9 cellular contexts compared by ENCODE assay signal in genomic region chr19:46924874-46925547, GRCh38.
DNase-seq lines count a peak whose midpoint lies in the region; ATAC-seq and TF ChIP-seq lines count a peak whose summit lies in the region.
"Had no signal": no experiment of that assay in that cellular context is flagged by ENCODE, and none has a peak within 500 bp of the region (broad histone marks: within the 10 kb centered on the region; RNA-seq: fewer than 3 reads in every experiment).

No MANE protein-coding gene starts in this region.

- H3K27ac Mint-ChIP-seq in activated CD8-positive, alpha-beta memory T cell treated with anti-CD3 and anti-CD28 coated beads, Interleukin-2, amount 10 ng/mL, durations not matched to agents 7 days and 5 days, result peak overlapping the region; percentile 79
- no peak overlapping the region for H3K27ac Mint-ChIP-seq in activated naive CD4-positive, alpha-beta T cell treated with anti-CD3 and anti-CD28 coated beads, Interleukin-2, amount 50 U/mL, for 72 hours

- CTCF ChIA-PET in activated CD8-positive, alpha-beta memory T cell treated with anti-CD3 and anti-CD28 coated beads, Interleukin-2, amount 10 ng/mL, durations not matched to agents 7 days and 5 days (lab: Charles Lee), result interaction anchor here (0.6 to 4.4 kb wide), 6 partner anchors 30 to 1245 kb away, joined by 3 to 17 read pairs (median 4); no protein-coding TSS in a partner anchor

- H3K27me3 ChIP-seq in liver (ENCODE audit: control insufficient read depth in 4 of 4, insufficient read depth in 4 of 4, low read length in 3 of 4) (no peaks in the 10 kb centered on the region), tibial nerve (no peaks in the 10 kb centered on the region), H7 (ENCODE audit: control insufficient read depth, insufficient read depth, low read length) (no peaks in the 10 kb centered on the region)

- H3K36me3 ChIP-seq in liver (ENCODE audit: control insufficient read depth in 4 of 4, insufficient read depth in 3 of 4, low read depth in 1 of 4, low read length in 3 of 4) (peaks cover 0 to 18% (median 9%) of the 10 kb centered on the region in 4 donors), tibial nerve (peaks cover 0 to 28% (median 0%) of the 10 kb centered on the region in 3 donors), H7 (replicated peaks; ENCODE audit: control insufficient read depth, insufficient read depth, low read length) (peaks cover 5% of the 10 kb centered on the region)

- no peak for TF ChIP-seq RAD21 in liver (IDR thresholded peaks at IDR 0.05)

- H3K9ac ChIP-seq in liver (ENCODE audit: low read depth in 1 of 2, low read length in 2 of 2), result peak overlapping the region in 1 of 2 donors; percentile 18

- no peak for TF ChIP-seq POLR2A in tibial nerve (IDR thresholded peaks at IDR 0.05)

- peak; percentile 75 for DNase-seq in activated CD8-positive, alpha-beta memory T cell treated with anti-CD3 and anti-CD28 coated beads, Interleukin-2, amount 10 ng/mL, durations not matched to agents 7 days and 5 days
- no peak for DNase-seq in activated CD8-positive, alpha-beta memory T cell treated with anti-CD3 and anti-CD28 coated beads, Interleukin-2, amount 50 U/mL, for 48 hours
- no peak for DNase-seq in activated naive CD4-positive, alpha-beta T cell treated with anti-CD3 and anti-CD28 coated beads, Interleukin-2, amount 50 U/mL, for 72 hours (ENCODE audit: low spot score in 2 of 2)
- no peak for DNase-seq in tibial nerve (ENCODE audit: low spot score in 2 of 2)
- no peak for DNase-seq in stimulated activated naive CD4-positive, alpha-beta T cell (lab: John Stamatoyannopoulos, UW)
- DNase-seq in H7, result no peak
- DNase-seq: DND-41 had no signal

- ATAC-seq in activated CD8-positive, alpha-beta memory T cell treated with anti-CD3 and anti-CD28 coated beads, Interleukin-2, amount 10 ng/mL, durations not matched to agents 7 days and 5 days, result peak; percentile 97
- peak; percentile 35 to 66 for ATAC-seq in activated naive CD4-positive, alpha-beta T cell treated with anti-CD3 and anti-CD28 coated beads, Interleukin-2, amount 50 U/mL, for 72 hours
- no peak for ATAC-seq in HG03457 (IDR thresholded peaks at IDR 0.05; ENCODE audit: unreplicated experiment)

- peaks cover 51% of the 10 kb centered on the region for H3K4me1 Mint-ChIP-seq in activated CD8-positive, alpha-beta memory T cell treated with anti-CD3 and anti-CD28 coated beads, Interleukin-2, amount 10 ng/mL, durations not matched to agents 7 days and 5 days

- TF ChIP-seq EP300 in tibial nerve (IDR thresholded peaks at IDR 0.05), result peak in 1 of 2 donors; percentile 32

- H3K36me3 Mint-ChIP-seq in activated CD8-positive, alpha-beta memory T cell treated with anti-CD3 and anti-CD28 coated beads, Interleukin-2, amount 10 ng/mL, durations not matched to agents 7 days and 5 days, result peaks cover 25% of the 10 kb centered on the region
- H3K36me3 Mint-ChIP-seq in activated naive CD4-positive, alpha-beta T cell treated with anti-CD3 and anti-CD28 coated beads, Interleukin-2, amount 50 U/mL, for 72 hours, result peaks cover 8 to 13% of the 10 kb centered on the region in 2 donors

- no peaks in the 10 kb centered on the region for H3K9me3 Mint-ChIP-seq in activated CD8-positive, alpha-beta memory T cell treated with anti-CD3 and anti-CD28 coated beads, Interleukin-2, amount 10 ng/mL, durations not matched to agents 7 days and 5 days (ENCODE audit: low read depth)
- H3K9me3 Mint-ChIP-seq in activated naive CD4-positive, alpha-beta T cell treated with anti-CD3 and anti-CD28 coated beads, Interleukin-2, amount 50 U/mL, for 72 hours, result no peaks in the 10 kb centered on the region

- 46% methylated on average over 8 of the region's 8 CpGs for WGBS in liver
- WGBS in tibial nerve, 2 donors, result 21 to 26% methylated on average over 8 of the region's 8 CpGs

- peak overlapping the region; percentile 8 for H3K4me3 Mint-ChIP-seq in activated CD8-positive, alpha-beta memory T cell treated with anti-CD3 and anti-CD28 coated beads, Interleukin-2, amount 10 ng/mL, durations not matched to agents 7 days and 5 days

- H3K4me3 ChIP-seq in liver (ENCODE audit: low read depth in 1 of 3, low read length in 3 of 3) (no peak overlapping the region), tibial nerve (no peak overlapping the region), H7 (ENCODE audit: insufficient read depth, low read depth, low read length) (no peak overlapping the region)

- no peaks in the 10 kb centered on the region for H3K27me3 Mint-ChIP-seq in activated CD8-positive, alpha-beta memory T cell treated with anti-CD3 and anti-CD28 coated beads, Interleukin-2, amount 10 ng/mL, durations not matched to agents 7 days and 5 days

- peak overlapping the region; percentile 62 to 76 for H3K27ac ChIP-seq in liver (ENCODE audit: low read depth in 1 of 2, low read length in 2 of 2)
- peak overlapping the region in 3 of 4 donors; percentile 50 to 70 (median 68) for H3K27ac ChIP-seq in tibial nerve

- H3K9me3 ChIP-seq in liver (ENCODE audit: control insufficient read depth in 4 of 4, low read length in 3 of 4) (no peaks in the 10 kb centered on the region), tibial nerve (no peaks in the 10 kb centered on the region)

- H3K4me1 ChIP-seq in liver (ENCODE audit: control insufficient read depth in 4 of 4, insufficient read depth in 4 of 4, low read length in 3 of 4) (peaks cover 15 to 34% (median 22%) of the 10 kb centered on the region in 4 donors), tibial nerve (peaks cover 0 to 61% (median 47%) of the 10 kb centered on the region in 4 donors)

- TF ChIP-seq CTCF in liver (IDR thresholded peaks at IDR 0.05; ENCODE audit: low read depth, low read length, missing input control) (no peak), tibial nerve (IDR thresholded peaks at IDR 0.05) (no peak)

TF ChIP-seq in liver, 16 proteins besides CTCF, POLR2A, EP300 and RAD21:
- no peak for TF ChIP-seq EGR1 (IDR thresholded peaks at IDR 0.05; ENCODE audit: low read depth in 2 of 2)
- TF ChIP-seq REST (IDR thresholded peaks at IDR 0.05), result no peak
- no peak for TF ChIP-seq FOXA2 (IDR thresholded peaks at IDR 0.05)
- TF ChIP-seq GABPA (IDR thresholded peaks at IDR 0.05 in 1 of 2, conservative IDR thresholded peaks at IDR 0.05 in 1 of 2), result no peak
- TF ChIP-seq RXRA (IDR thresholded peaks at IDR 0.05), result peak in 1 of 2 donors; percentile 3
- TF ChIP-seq YY1 (IDR thresholded peaks at IDR 0.05), result no peak
- TF ChIP-seq ZBTB33 (IDR thresholded peaks at IDR 0.05), result no peak
- no peak for TF ChIP-seq HNF4A (conservative IDR thresholded peaks at IDR 0.05)
- TF ChIP-seq MAX (IDR thresholded peaks at IDR 0.05), result peak; percentile 39
- no peak for TF ChIP-seq HNF4G (IDR thresholded peaks at IDR 0.05)
- no peak for TF ChIP-seq TAF1 (conservative IDR thresholded peaks at IDR 0.05)
- TF ChIP-seq NR2F2 (IDR thresholded peaks at IDR 0.05), result peak; percentile 77
